Comparison of ENCODE assay signal across 8 cellular contexts in genomic region chr6:166341464-166341863, GRCh38. TPM values are rescaled to one million over a fixed set of nuclear protein-coding genes. Genes with fewer than 3 reads are reported as not detected.
A peak's percentile ranks its signal among the peaks of the same experiment; 100 is the strongest.
DNase-seq lines count a peak whose midpoint lies in the region; ATAC-seq and TF ChIP-seq lines count a peak whose summit lies in the region.

No MANE protein-coding gene starts in this region.

- H3K27me3 ChIP-seq in Peyer's patch (no peaks in the 10 kb centered on the region), prostate gland (replicated peaks; ENCODE audit: insufficient read depth) (no peaks in the 10 kb centered on the region)

- intact Hi-C loops in prostate gland (cut with DNase I), result loop anchor here (5.0 kb wide), 1 partner anchor 41 kb away; the partner anchor contains the start of gene MPC1

- H3K4me3 ChIP-seq in GM12875 (ENCODE audit: low read depth, low read length), result peak overlapping the region; percentile 78
- peak overlapping the region; percentile 85 to 99 (median 90) for H3K4me3 ChIP-seq in Peyer's patch
- peak overlapping the region; percentile 89 for H3K4me3 ChIP-seq in epithelial cell of esophagus (ENCODE audit: low read length)
- H3K4me3 ChIP-seq in prostate gland, result peak overlapping the region; percentile 80 to 89

- WGBS in prostate gland, result 39% methylated on average over 7 of the region's 7 CpGs

- peak overlapping the region in 2 of 4 donors; percentile 93 to 98 for H3K27ac ChIP-seq in Peyer's patch
- no peak overlapping the region for H3K27ac ChIP-seq in prostate gland

- ATAC-seq in HG03159 (IDR thresholded peaks at IDR 0.05; ENCODE audit: unreplicated experiment) (no peak), GM18909 (IDR thresholded peaks at IDR 0.05; ENCODE audit: poor library complexity, unreplicated experiment) (no peak)

- TF ChIP-seq CTCF in GM12875 (IDR thresholded peaks at IDR 0.05; ENCODE audit: borderline replicate concordance, insufficient read depth, low read depth, low read length) (no peak), Peyer's patch (IDR thresholded peaks at IDR 0.05) (no peak), epithelial cell of esophagus (IDR thresholded peaks at IDR 0.05; ENCODE audit: insufficient read depth, low read depth, low read length, missing control alignments) (no peak), prostate gland (IDR thresholded peaks at IDR 0.05) (no peak)

- no peaks in the 10 kb centered on the region for H3K9me3 ChIP-seq in Peyer's patch
- no peaks in the 10 kb centered on the region for H3K9me3 ChIP-seq in prostate gland

- H3K4me1 ChIP-seq in Peyer's patch (peaks cover 0 to 25% (median 10%) of the 10 kb centered on the region in 4 donors), prostate gland (replicated peaks) (peaks cover 16% of the 10 kb centered on the region)

- DNase-seq in Peyer's patch (no peak), epithelial cell of esophagus (ENCODE audit: low read depth) (no peak), prostate gland (ENCODE audit: low spot score) (no peak), DMS 273 treated with DMSO at 0.1 percent for 48 hours (lab: John Stamatoyannopoulos, UW) (no peak), NCI-H2171 (lab: John Stamatoyannopoulos, UW) (no peak)

- no peak for TF ChIP-seq POLR2A in Peyer's patch (IDR thresholded peaks at IDR 0.05)
- TF ChIP-seq POLR2A in prostate gland (IDR thresholded peaks at IDR 0.05), result no peak

- H3K36me3 ChIP-seq in Peyer's patch (peaks cover 0 to 13% (median 0%) of the 10 kb centered on the region in 3 donors), prostate gland (no peaks in the 10 kb centered on the region)

RNA-seq across cellular contexts. Expression of gene SFT2D1, which starts 0.9 kb away (rescaled TPM):
- total RNA-seq in Peyer's patch, result 10 to 100 TPM; 26.4 to 31.9 (median 28.2) TPM
- total RNA-seq in prostate gland, result 10 to 100 TPM; 64.8 to 72.3 TPM

RNA-seq across cellular contexts. Expression of gene PRR18, which starts 33.3 kb away (rescaled TPM):
- not detected for total RNA-seq in Peyer's patch
- under 1 TPM in 1 of 2 donors, not detected in 1; 0.27 TPM for total RNA-seq in prostate gland

RNA-seq across cellular contexts. Expression of gene MPC1, which starts 41.3 kb away (rescaled TPM):
- 10 to 100 TPM; 45.6 to 75.3 (median 59.8) TPM for total RNA-seq in Peyer's patch
- total RNA-seq in prostate gland, result 10 to 100 TPM; 25.3 to 58.9 TPM
